1 cellular context compared by ENCODE assay signal in genomic region chr17:50807675-50808074, GRCh38.
A peak's percentile ranks its signal among the peaks of the same experiment; 100 is the strongest.
TF ChIP-seq lines count a peak whose summit lies in the region.

No MANE protein-coding gene starts in this region.

TF ChIP-seq in HepG2, 621 proteins besides CTCF, POLR2A, EP300 and RAD21 (continued from another document and continues in another):
- TF ChIP-seq RNF2 (conservative IDR thresholded peaks at IDR 0.05; ENCODE audit: low read depth) (no peak), TEAD3 (CRISPR knock-in tag; optimal IDR thresholded peaks at IDR 0.05; ENCODE audit: borderline replicate concordance) (no peak), MYC (CRISPR knock-in tag; IDR thresholded peaks at IDR 0.05; ENCODE audit: borderline replicate concordance) (no peak), HOMEZ (CRISPR knock-in tag; IDR thresholded peaks at IDR 0.05; ENCODE audit: low read depth) (0 out of 2 replicates have a peak, but pooled peaks have one; percentile 15), ZFX (CRISPR knock-in tag; IDR thresholded peaks at IDR 0.05; ENCODE audit: low read depth) (peak; percentile 22; the same call in 1 of the 2 replicates), KDM5A (IDR thresholded peaks at IDR 0.05; ENCODE audit: borderline replicate concordance, low read length) (no peak), HMGXB3 (CRISPR knock-in tag; IDR thresholded peaks at IDR 0.05; ENCODE audit: borderline replicate concordance) (peak; percentile 19; the same call in 1 of the 2 replicates), MBNL3 (CRISPR knock-in tag; conservative IDR thresholded peaks at IDR 0.05) (no peak), POGK (CRISPR knock-in tag; conservative IDR thresholded peaks at IDR 0.05) (no peak), CBX1 (IDR thresholded peaks at IDR 0.05; ENCODE audit: low read depth) (no peak), ZBTB37 (CRISPR knock-in tag; IDR thresholded peaks at IDR 0.05) (no peak), PBX3 (CRISPR knock-in tag; IDR thresholded peaks at IDR 0.05; ENCODE audit: borderline replicate concordance) (no peak), PAXIP1 (CRISPR knock-in tag; conservative IDR thresholded peaks at IDR 0.05) (peak; percentile 60), XBP1 (CRISPR knock-in tag; IDR thresholded peaks at IDR 0.05) (no peak), SCMH1 (CRISPR knock-in tag; IDR thresholded peaks at IDR 0.05; ENCODE audit: borderline replicate concordance) (no peak), KDM6A (CRISPR knock-in tag; IDR thresholded peaks at IDR 0.05; ENCODE audit: low read depth) (peak; percentile 25; the same call in 1 of the 2 replicates), ARID4A (CRISPR knock-in tag; IDR thresholded peaks at IDR 0.05; ENCODE audit: borderline replicate concordance) (peak; percentile 27; the same call in 1 of the 2 replicates), SRSF9 (IDR thresholded peaks at IDR 0.05; ENCODE audit: borderline replicate concordance, insufficient read depth, low read depth, low read length, poor library complexity, severe bottlenecking) (no peak), ERF (CRISPR knock-in tag; IDR thresholded peaks at IDR 0.05) (0 out of 2 replicates have a peak, but pooled peaks have one; percentile 22), HDAC1 (CRISPR knock-in tag; IDR thresholded peaks at IDR 0.05) (0 out of 2 replicates have a peak, but pooled peaks have one; percentile 13), ZNF318 (CRISPR knock-in tag; IDR thresholded peaks at IDR 0.05) (no peak), DPF2 (CRISPR knock-in tag; IDR thresholded peaks at IDR 0.05; ENCODE audit: borderline replicate concordance, low read depth) (no peak)
